Comparison of ENCODE assay signal across 11 cellular contexts in genomic region chr12:47218191-47218654, GRCh38.
DNase-seq lines count a peak whose midpoint lies in the region; ATAC-seq, FAIRE-seq and TF ChIP-seq lines count a peak whose summit lies in the region.
"Had no signal": no experiment of that assay in that cellular context is flagged by ENCODE, and none has a peak within 500 bp of the region (broad histone marks: within the 10 kb centered on the region; RNA-seq: fewer than 3 reads in every experiment).

No MANE protein-coding gene starts in this region.

- FAIRE-seq in A549 (lab: Jason Lieb, UNC) = no peak
- FAIRE-seq in GM19239 (lab: Jason Lieb, UNC) = peak; percentile 33
- no peak for FAIRE-seq in RCC 7860 (lab: Jason Lieb, UNC)

- DNase-seq in A549 (ENCODE audit: low read depth in 1 of 2, low spot score in 1 of 2) = no peak
- DNase-seq in GM19239 (ENCODE audit: insufficient read length, low spot score) = no peak
- peak; percentile 8 for DNase-seq in RCC 7860 (ENCODE audit: low spot score)
- DNase-seq in esophagus squamous epithelium (lab: John Stamatoyannopoulos, UW) = no peak
- no peak for DNase-seq in DMS79 (lab: John Stamatoyannopoulos, UW)
- DNase-seq in MG63 = no peak
- DNase-seq: glutamatergic neuron, NCI-H446 treated with DMSO at 0.1 percent for 48 hours, T1000 had no signal

- TF ChIP-seq CTCF in A549 (IDR thresholded peaks at IDR 0.05) (no peak), esophagus squamous epithelium (IDR thresholded peaks at IDR 0.05) (no peak)

- POLR2A ChIA-PET in A549 (lab: Yijun Ruan, JAX) = interaction anchor here (0.9 kb wide), 1 partner anchor 179 kb away, joined by 4 read pairs; no protein-coding TSS in a partner anchor

- WGBS in A549 (ENCODE audit: missing lambda C conversion rate) = 91% methylated on average over 8 of the region's 8 CpGs
- 80 to 89% methylated on average over 6 to 8 of the region's 8 CpGs for WGBS in esophagus squamous epithelium, 2 donors

- H3K4me1 ChIP-seq in A549 (peaks cover 76% of the 10 kb centered on the region), esophagus squamous epithelium (peaks cover 0 to 22% (median 6%) of the 10 kb centered on the region in 3 donors)

- peak overlapping the region; percentile 98 to 99 for H3K27ac ChIP-seq in A549
- H3K27ac ChIP-seq in esophagus squamous epithelium = peak overlapping the region in 2 of 4 donors; percentile 6 to 13

- no peaks in the 10 kb centered on the region for H3K27me3 Mint-ChIP-seq in dendritic cell treated with granulocyte-macrophage colony-stimulating factor and Interleukin-4, amounts not matched to agents 40 ng/mL and 50 ng/mL, for 4 days

- intact Hi-C loops in dendritic cell treated with granulocyte-macrophage colony-stimulating factor and Interleukin-4, amounts not matched to agents 40 ng/mL and 50 ng/mL, for 4 days (cut with micrococcal nuclease) = loop anchor here (5.0 kb wide), 2 partner anchors 59 to 179 kb away; no protein-coding TSS in a partner anchor
- intact Hi-C loops in esophagus squamous epithelium (cut with DNase I) = no loop called here

- H3K4me2 ChIP-seq in A549 = no peak overlapping the region

- no peaks in the 10 kb centered on the region for H3K9me3 Mint-ChIP-seq in dendritic cell treated with granulocyte-macrophage colony-stimulating factor and Interleukin-4, amounts not matched to agents 40 ng/mL and 50 ng/mL, for 4 days

- no peaks in the 10 kb centered on the region for H3K36me3 ChIP-seq in esophagus squamous epithelium
- no peaks in the 10 kb centered on the region for H3K36me3 ChIP-seq in MG63

- TF ChIP-seq POLR2A in A549 (IDR thresholded peaks at IDR 0.05; ENCODE audit: low read length) (no peak), esophagus squamous epithelium (IDR thresholded peaks at IDR 0.05) (no peak)

- H3K27ac Mint-ChIP-seq in dendritic cell treated with granulocyte-macrophage colony-stimulating factor and Interleukin-4, amounts not matched to agents 40 ng/mL and 50 ng/mL, for 4 days = peak overlapping the region; percentile 71

- ATAC-seq in A549 (no peak), GM21447 (IDR thresholded peaks at IDR 0.05; ENCODE audit: unreplicated experiment) (no peak)

- peaks cover 48% of the 10 kb centered on the region for H3K4me1 Mint-ChIP-seq in dendritic cell treated with granulocyte-macrophage colony-stimulating factor and Interleukin-4, amounts not matched to agents 40 ng/mL and 50 ng/mL, for 4 days (ENCODE audit: low read depth)

- H3K4me3 Mint-ChIP-seq in dendritic cell treated with granulocyte-macrophage colony-stimulating factor and Interleukin-4, amounts not matched to agents 40 ng/mL and 50 ng/mL, for 4 days = peak overlapping the region; percentile 43

- H3K27me3 ChIP-seq in esophagus squamous epithelium = no peaks in the 10 kb centered on the region
- H3K27me3 ChIP-seq in MG63 = no peaks in the 10 kb centered on the region

- TF ChIP-seq RAD21 in A549 (conservative IDR thresholded peaks at IDR 0.05 in 1 of 2, IDR thresholded peaks at IDR 0.05 in 1 of 2) = no peak

- CTCF ChIA-PET in A549 (lab: Yijun Ruan, JAX) = interaction anchor here (0.9 to 2.7 kb wide), 6 partner anchors 11 to 469 kb away, joined by 3 to 14 read pairs (median 3); no protein-coding TSS in a partner anchor

- no peaks in the 10 kb centered on the region for H3K9me3 ChIP-seq in A549
- H3K9me3 ChIP-seq in esophagus squamous epithelium = no peaks in the 10 kb centered on the region
- H3K9me3 ChIP-seq in MG63 = no peaks in the 10 kb centered on the region

- TF ChIP-seq EP300 in A549 (IDR thresholded peaks at IDR 0.05) = no peak

- H3K4me3 ChIP-seq in A549 (no peak overlapping the region), esophagus squamous epithelium (peak overlapping the region in 2 of 4 donors; percentile 29 to 39), MG63 (no peak overlapping the region)

- H3K36me3 Mint-ChIP-seq in dendritic cell treated with granulocyte-macrophage colony-stimulating factor and Interleukin-4, amounts not matched to agents 40 ng/mL and 50 ng/mL, for 4 days (ENCODE audit: low read depth) = no peaks in the 10 kb centered on the region

TF ChIP-seq in A549, 52 proteins besides CTCF, POLR2A, EP300 and RAD21 (continues in another document):
- TF ChIP-seq JUN (IDR thresholded peaks at IDR 0.05) (no peak), MAZ (IDR thresholded peaks at IDR 0.05; ENCODE audit: borderline replicate concordance, low read depth, low read length) (no peak), ELK1 (IDR thresholded peaks at IDR 0.05; ENCODE audit: low read depth, low read length) (no peak), HMGXB4 (CRISPR knock-in tag; IDR thresholded peaks at IDR 0.05; ENCODE audit: borderline replicate concordance) (no peak), BHLHE40 (IDR thresholded peaks at IDR 0.05; ENCODE audit: low read depth, low read length) (no peak), ZFP36 (IDR thresholded peaks at IDR 0.05; ENCODE audit: borderline replicate concordance, partially characterized antibody) (no peak), E2F6 (IDR thresholded peaks at IDR 0.05; ENCODE audit: borderline replicate concordance, low read depth) (no peak), ZSCAN20 (CRISPR knock-in tag; IDR thresholded peaks at IDR 0.05) (no peak), PBX3 (IDR thresholded peaks at IDR 0.05) (no peak), HOXB13 (CRISPR knock-in tag; IDR thresholded peaks at IDR 0.05; ENCODE audit: low read depth) (no peak), FOSL2 (IDR thresholded peaks at IDR 0.05) (no peak), FOSL2 (CRISPR knock-in tag; IDR thresholded peaks at IDR 0.05) (no peak), REST (IDR thresholded peaks at IDR 0.05) (no peak), RNF2 (IDR thresholded peaks at IDR 0.05; ENCODE audit: borderline replicate concordance, low read depth) (no peak), CHD2 (IDR thresholded peaks at IDR 0.05; ENCODE audit: low read length, partially characterized antibody) (no peak), HOXA7 (CRISPR knock-in tag; IDR thresholded peaks at IDR 0.05) (no peak)
